Comparison of ENCODE assay signal across 22 cellular contexts in genomic region chr13:31081316-31081715, GRCh38.
DNase-seq lines count a peak whose midpoint lies in the region; ATAC-seq and TF ChIP-seq lines count a peak whose summit lies in the region.
"Had no signal": no experiment of that assay in that cellular context is flagged by ENCODE, and none has a peak within 500 bp of the region (broad histone marks: within the 10 kb centered on the region; RNA-seq: fewer than 3 reads in every experiment).

No MANE protein-coding gene starts in this region.

- no peaks in the 10 kb centered on the region for H3K4me1 ChIP-seq in mucosa of descending colon (ENCODE audit: low read depth)

- intact Hi-C loops in mucosa of descending colon (cut with DNase I, micrococcal nuclease) = no loop called here

- ATAC-seq in GM19035 (IDR thresholded peaks at IDR 0.05; ENCODE audit: unreplicated experiment) = peak; percentile 66
- ATAC-seq in HG02588 (IDR thresholded peaks at IDR 0.05; ENCODE audit: unreplicated experiment) = peak; percentile 69
- peak; percentile 76 for ATAC-seq in HG03280 (IDR thresholded peaks at IDR 0.05; ENCODE audit: unreplicated experiment)
- ATAC-seq in mucosa of descending colon = no peak
- ATAC-seq: HepG2, SK-N-SH treated with all-trans-retinoic acid at 6 μM for 48 hours, T-cell had no signal

- no peak overlapping the region for H3K4me3 ChIP-seq in mucosa of descending colon
- H3K4me3 ChIP-seq: BLaER1 treated with 17β-estradiol and CSF1 and Interleukin-3, amounts not matched to agents 10 nM and 100 nM had no signal

- H3K36me3 ChIP-seq in mucosa of descending colon (ENCODE audit: low read depth) = no peaks in the 10 kb centered on the region
- H3K36me3 ChIP-seq: BLaER1 treated with 17β-estradiol and CSF1 and Interleukin-3, amounts not matched to agents 10 nM and 100 nM had no signal

- no peak for DNase-seq in NCI-H2029 treated with DMSO at 0.1 percent for 48 hours (lab: John Stamatoyannopoulos, UW)
- no peak for DNase-seq in DMS 273 treated with DMSO at 0.1 percent for 48 hours (lab: John Stamatoyannopoulos, UW)
- DNase-seq in mucosa of descending colon = no peak
- DNase-seq in NCI-H2107 (lab: John Stamatoyannopoulos, UW) = no peak
- DNase-seq: CD8-positive, alpha-beta memory T cell; DMS79; GOT3; KBM-7; NCI-H1105 treated with DMSO at 0.1 percent for 48 hours; NCI-H1694; NCI-H510A; NCI-H748 treated with DMSO at 0.1 percent for 48 hours; OCI-M1; RPMI8226; SIG-M5; T-cell had no signal

- H3K9me3 ChIP-seq in mucosa of descending colon = no peaks in the 10 kb centered on the region

- TF ChIP-seq CTCF in mucosa of descending colon (IDR thresholded peaks at IDR 0.05) = no peak
